ENCODE assay signal across 1 cellular context in genomic region chr6:135913785-135914184, GRCh38.
TF ChIP-seq lines count a peak whose summit lies in the region.

No MANE protein-coding gene starts in this region.

TF ChIP-seq in IMR-90, 13 proteins besides CTCF, POLR2A, EP300 and RAD21:
- TF ChIP-seq USF2 (IDR thresholded peaks at IDR 0.05; ENCODE audit: low read depth, low read length) (no peak), MXI1 (IDR thresholded peaks at IDR 0.05; ENCODE audit: borderline replicate concordance, low read depth, low read length) (no peak)
